8 cellular contexts compared by ENCODE assay signal in the genomic region with DNA sequence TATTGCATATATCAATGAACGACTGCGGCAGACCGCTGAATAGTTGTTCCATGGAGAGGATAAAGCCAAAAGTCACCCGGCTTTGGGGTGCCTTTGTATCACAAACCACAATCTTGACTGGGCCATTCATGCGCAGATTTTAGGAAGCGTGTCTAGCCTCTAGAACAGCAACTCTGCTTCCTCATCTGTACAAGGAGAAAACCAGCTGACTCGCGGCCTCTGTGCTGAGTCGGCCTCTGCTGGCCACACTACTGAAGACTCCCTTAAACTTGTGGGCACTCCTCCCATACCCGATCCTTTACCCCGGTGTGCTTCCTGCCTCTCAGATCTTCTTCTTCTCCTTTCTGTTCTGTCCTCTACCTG. TPM values are rescaled to one million over a fixed set of nuclear protein-coding genes. Genes with fewer than 3 reads are reported as not detected.
DNase-seq lines count a peak whose midpoint lies in the region; ATAC-seq, FAIRE-seq and TF ChIP-seq lines count a peak whose summit lies in the region.

No MANE protein-coding gene starts in this region.

- no peaks in the 10 kb centered on the region for H3K9me1 ChIP-seq in K562 (ENCODE audit: control insufficient read depth, insufficient read depth, low read length)

- H3K36me3 ChIP-seq in K562 (ENCODE audit: control insufficient read depth, insufficient read depth, low read length) (no peaks in the 10 kb centered on the region), spleen (no peaks in the 10 kb centered on the region), BE2C (no peaks in the 10 kb centered on the region)

- H3K79me2 ChIP-seq in K562 (ENCODE audit: control insufficient read depth, insufficient read depth, low read length), result no peaks in the 10 kb centered on the region

- H3K4me3 ChIP-seq in K562, result no peak overlapping the region
- peak overlapping the region; percentile 58 to 83 (median 66) for H3K4me3 ChIP-seq in spleen
- H3K4me3 ChIP-seq in BE2C (ENCODE audit: low read depth, low read length), result no peak overlapping the region

- H2AFZ ChIP-seq in K562 (ENCODE audit: low read depth, low read length), result peak overlapping the region; percentile 60

- no peak for TF ChIP-seq EP300 in K562 (IDR thresholded peaks at IDR 0.05; ENCODE audit: low read length)

- POLR2A ChIA-PET in K562 (lab: Yijun Ruan, JAX), result no interaction called here

- in situ Hi-C loops in K562 (cut with MboI), result no loop called here

- FAIRE-seq in K562 (lab: Jason Lieb, UNC), result no peak

- DNase-seq in RPMI7951 (ENCODE audit: low read depth) (peak; percentile 63), K562 (ENCODE audit: extremely low read depth in 1 of 4, low spot score in 3 of 4) (peak in 3 of 4 experiments; percentile 49 to 63 (median 54)), inferior parietal cortex (ENCODE audit: extremely low spot score) (peak; percentile 58), spleen (peak; percentile 89), BE2C (no peak), cerebellar nuclear complex (lab: John Stamatoyannopoulos, UW) (no peak)

- peak; percentile 73 to 74 for TF ChIP-seq RAD21 in K562 (CRISPR knock-in tag; conservative IDR thresholded peaks at IDR 0.05 in 1 of 2, IDR thresholded peaks at IDR 0.05 in 1 of 2)

- H4K20me1 ChIP-seq in K562 (replicated peaks; ENCODE audit: control insufficient read depth, insufficient read depth, low read length), result no peaks in the 10 kb centered on the region

- 11% methylated on average over 11 of the region's 11 CpGs for WGBS in K562 (ENCODE audit: insufficient coverage, low coverage, missing lambda C conversion rate)
- WGBS in spleen, 5 donors, result 9 to 23% (median 14%) methylated on average over 11 of the region's 11 CpGs

- H3K4me1 ChIP-seq in K562 (replicated peaks in 1 of 2; ENCODE audit: control insufficient read depth in 2 of 2, insufficient read depth in 2 of 2, low read length in 2 of 2) (peaks cover 4 to 9% of the 10 kb centered on the region in 2 experiments; a peak in 4 of 5 replicates), spleen (peaks cover 3 to 26% (median 21%) of the 10 kb centered on the region in 6 donors), BE2C (no peaks in the 10 kb centered on the region)

- H3K9me3 ChIP-seq in K562 (replicated peaks; ENCODE audit: control insufficient read depth, insufficient read depth, low read depth, low read length) (no peaks in the 10 kb centered on the region), spleen (no peaks in the 10 kb centered on the region), BE2C (no peaks in the 10 kb centered on the region)

- TF ChIP-seq POLR2A in K562 (conservative IDR thresholded peaks at IDR 0.05), result no peak
- no peak for TF ChIP-seq POLR2A in spleen (IDR thresholded peaks at IDR 0.05)

- CTCF ChIA-PET in K562 (lab: Yijun Ruan, JAX; ENCODE audit: low intra/inter-chr PET ratio), result interaction anchor here (0.7 to 1.1 kb wide), 2 partner anchors 35 to 439 kb away, joined by 3 read pairs; no protein-coding TSS in a partner anchor

- ATAC-seq in GM18508 (IDR thresholded peaks at IDR 0.05; ENCODE audit: insufficient read depth, unreplicated experiment) (peak; percentile 47), HG02798 (IDR thresholded peaks at IDR 0.05; ENCODE audit: poor library complexity, unreplicated experiment) (peak; percentile 41), K562 (peak; percentile 92)

- H3K27me3 ChIP-seq in K562 (ENCODE audit: control insufficient read depth in 2 of 2, insufficient read depth in 2 of 2, low read length in 2 of 2), result peaks cover 15 to 44% of the 10 kb centered on the region in 2 experiments; a peak in 4 of 5 replicates
- H3K27me3 ChIP-seq in spleen (replicated peaks in 1 of 7), result no peaks in the 10 kb centered on the region
- H3K27me3 ChIP-seq in BE2C, result no peaks in the 10 kb centered on the region

- peak overlapping the region; percentile 12; the same call in 1 of the 2 replicates for H3K4me2 ChIP-seq in K562 (ENCODE audit: insufficient read depth, low read length)

- H3K27ac ChIP-seq in K562 (ENCODE audit: extremely low read depth, low read depth, low read length) (no peak overlapping the region), spleen (peak overlapping the region in 6 of 8 donors; percentile 41 to 86 (median 69))

- intact Hi-C loops in K562 (cut with micrococcal nuclease) (loop anchor here (1.0 kb wide), 2 partner anchors 36 to 66 kb away; no protein-coding TSS in a partner anchor), spleen (cut with DNase I; ENCODE audit: low total_unique reads) (no loop called here)

- no peak overlapping the region for H3K9ac ChIP-seq in K562 (ENCODE audit: insufficient read depth in 1 of 2, low read depth in 2 of 2, low read length in 2 of 2)

- no TSS peak for BruUV-seq in K562 (replicated peaks; lab: Mats Ljungman, UMichigan)

- TF ChIP-seq CTCF in K562 (IDR thresholded peaks at IDR 0.05 in 2 of 3, conservative IDR thresholded peaks at IDR 0.05 in 1 of 3; ENCODE audit: insufficient read depth in 2 of 3, low read depth in 1 of 3, low read length in 3 of 3), result peak; percentile 57 to 73 (median 60)
- TF ChIP-seq CTCF in spleen (IDR thresholded peaks at IDR 0.05 in 8 of 11, conservative IDR thresholded peaks at IDR 0.05 in 3 of 11), result peak in 6 of 11 experiments; percentile 4 to 40 (median 28)
- no peak for TF ChIP-seq CTCF in BE2C (IDR thresholded peaks at IDR 0.05; ENCODE audit: low read depth, low read length)

RNA-seq across cellular contexts. Expression of a gene that starts 0.9 kb away (rescaled TPM):
- not detected in 2 replicates for total RNA-seq in RPMI7951 (2014; rRNA removed; shearing (Covaris generic))
- 0.12 TPM in 1 of 2 replicates, not detected in the other for total RNA-seq in K562 (2011; cell fraction: chromatin; rRNA removed; ENCODE audit: low replicate concordance)
- not detected in 2 replicates for total RNA-seq in K562 (2011; cell fraction: nucleolus; rRNA removed)
- not detected in 2 replicates for total RNA-seq in K562 (2011; cell fraction: nucleoplasm; rRNA removed)
- total RNA-seq in K562 (2014; rRNA removed) (not detected in 2 replicates), K562 (2014; rRNA removed; fragmentation: Illumina TruSeq; extraction: Trizol) (not detected in 2 replicates), K562 (2015; rRNA removed; fragmentation: Illumina TruSeq; extraction: Trizol) (not detected in 2 replicates), K562 (2021) (0.02 TPM in 1 of 2 replicates, not detected in the other), spleen (1 to 10 TPM in 5 of 7 donors, under 1 TPM in 2; 0.52 to 2.3 (median 1.5) TPM)
- polyA plus RNA-seq in K562 (2011; rRNA removed) (not detected in 2 replicates), K562 (2014; fragmentation: Illumina TruSeq; extraction: Trizol) (not detected in 2 replicates), K562 (2014; fragmentation: Nextera tagmentation; extraction: Ambion mirVana) (under 1 TPM; 0.07 to 0.08 TPM), K562 (2014; rRNA removed) (not detected in 2 replicates), spleen (under 1 TPM; 0.36 to 0.57 (median 0.42) TPM)
- 0.01 TPM in 1 of 2 replicates, not detected in the other for polyA plus RNA-seq in K562 (2011; cell fraction: cytosol; rRNA removed)
- polyA plus RNA-seq in K562 (2011; cell fraction: nucleus; rRNA removed), result 0.06 and 0.18 TPM in 2 replicates
- polyA plus RNA-seq in K562 (2012), result 0.10 and 0.18 TPM in 2 replicates
- not detected in 2 replicates for polyA minus RNA-seq in K562 (2011; rRNA and poly(A)+ RNA removed)
- not detected in 2 replicates for polyA minus RNA-seq in K562 (2011; cell fraction: cytosol; rRNA and poly(A)+ RNA removed)
- not detected in 2 replicates for polyA minus RNA-seq in K562 (2011; cell fraction: nucleus; rRNA and poly(A)+ RNA removed)
- polyA plus RNA-seq in BE2C (2012; ENCODE audit: insufficient read depth, insufficient read length, low read depth), result not detected

RNA-seq across cellular contexts. Expression of a gene that starts 10.4 kb away (rescaled TPM):
- total RNA-seq in RPMI7951 (2014; rRNA removed; shearing (Covaris generic)), result 3.5 and 4.1 TPM in 2 replicates
- total RNA-seq in K562 (2011; cell fraction: chromatin; rRNA removed; ENCODE audit: low replicate concordance), result 283 and 655 TPM in 2 replicates
- 463 and 540 TPM in 2 replicates for total RNA-seq in K562 (2011; cell fraction: nucleolus; rRNA removed)
- total RNA-seq in K562 (2011; cell fraction: nucleoplasm; rRNA removed), result 244 and 351 TPM in 2 replicates
- total RNA-seq in K562 (2014; rRNA removed) (152 and 190 TPM in 2 replicates), K562 (2014; rRNA removed; fragmentation: Illumina TruSeq; extraction: Trizol) (60.7 and 88.3 TPM in 2 replicates), K562 (2015; rRNA removed; fragmentation: Illumina TruSeq; extraction: Trizol) (47.5 and 50.1 TPM in 2 replicates), K562 (2021) (149 and 161 TPM in 2 replicates), spleen (10 to 100 TPM; 16.3 to 24.0 (median 20.8) TPM)
- polyA plus RNA-seq in K562 (2011; rRNA removed) (209 and 284 TPM in 2 replicates), K562 (2014; fragmentation: Illumina TruSeq; extraction: Trizol) (135 and 145 TPM in 2 replicates), K562 (2014; fragmentation: Nextera tagmentation; extraction: Ambion mirVana) (10 to 100 TPM in 1 of 2 experiments, 1 to 10 TPM in 1; 5.4 to 11.0 TPM), K562 (2014; rRNA removed) (116 and 140 TPM in 2 replicates), spleen (10 to 100 TPM; 11.8 to 13.3 (median 12.7) TPM)
- polyA plus RNA-seq in K562 (2011; cell fraction: cytosol; rRNA removed), result 214 and 249 TPM in 2 replicates
- 1,089 and 1,150 TPM in 2 replicates for polyA plus RNA-seq in K562 (2011; cell fraction: nucleus; rRNA removed)
- 67.9 and 83.7 TPM in 2 replicates for polyA plus RNA-seq in K562 (2012)
- 191 and 192 TPM in 2 replicates for polyA minus RNA-seq in K562 (2011; rRNA and poly(A)+ RNA removed)
- 144 and 183 TPM in 2 replicates for polyA minus RNA-seq in K562 (2011; cell fraction: cytosol; rRNA and poly(A)+ RNA removed)
- polyA minus RNA-seq in K562 (2011; cell fraction: nucleus; rRNA and poly(A)+ RNA removed), result 158 and 240 TPM in 2 replicates
- 0.85 TPM for polyA plus RNA-seq in BE2C (2012; ENCODE audit: insufficient read depth, insufficient read length, low read depth)

RNA-seq across cellular contexts. Expression of a gene that starts 49.3 kb away (rescaled TPM):
- 3.3 and 3.5 TPM in 2 replicates for total RNA-seq in RPMI7951 (2014; rRNA removed; shearing (Covaris generic))
- total RNA-seq in K562 (2011; cell fraction: chromatin; rRNA removed; ENCODE audit: low replicate concordance), result 21.1 and 67.2 TPM in 2 replicates
- 38.7 and 48.8 TPM in 2 replicates for total RNA-seq in K562 (2011; cell fraction: nucleolus; rRNA removed)
- total RNA-seq in K562 (2011; cell fraction: nucleoplasm; rRNA removed), result 25.6 and 29.8 TPM in 2 replicates
- 12.6 and 17.4 TPM in 2 replicates for total RNA-seq in K562 (2014; rRNA removed)
- total RNA-seq in K562 (2014; rRNA removed; fragmentation: Illumina TruSeq; extraction: Trizol), result 3.3 and 4.3 TPM in 2 replicates
- 8.8 and 9.2 TPM in 2 replicates for total RNA-seq in K562 (2015; rRNA removed; fragmentation: Illumina TruSeq; extraction: Trizol)
- 12.4 and 13.4 TPM in 2 replicates for total RNA-seq in K562 (2021)
- polyA plus RNA-seq in K562 (2011; rRNA removed), result 7.7 and 10.6 TPM in 2 replicates
- 9.8 and 17.0 TPM in 2 replicates for polyA plus RNA-seq in K562 (2011; cell fraction: cytosol; rRNA removed)
- polyA plus RNA-seq in K562 (2011; cell fraction: nucleus; rRNA removed), result 51.3 and 85.1 TPM in 2 replicates
- 10.0 and 15.4 TPM in 2 replicates for polyA plus RNA-seq in K562 (2012)
- polyA plus RNA-seq in K562 (2014; fragmentation: Illumina TruSeq; extraction: Trizol), result 8.7 and 9.8 TPM in 2 replicates
- polyA plus RNA-seq in K562 (2014; fragmentation: Nextera tagmentation; extraction: Ambion mirVana), result under 1 TPM; 0.11 to 0.49 TPM
- polyA plus RNA-seq in K562 (2014; rRNA removed), result 16.0 and 18.1 TPM in 2 replicates
- polyA minus RNA-seq in K562 (2011; rRNA and poly(A)+ RNA removed), result 10.8 and 11.9 TPM in 2 replicates
- 2.6 and 4.9 TPM in 2 replicates for polyA minus RNA-seq in K562 (2011; cell fraction: cytosol; rRNA and poly(A)+ RNA removed)
- 32.0 and 33.5 TPM in 2 replicates for polyA minus RNA-seq in K562 (2011; cell fraction: nucleus; rRNA and poly(A)+ RNA removed)
- 10 to 100 TPM; 14.4 to 23.4 (median 16.1) TPM for total RNA-seq in spleen
- polyA plus RNA-seq in spleen, result 10 to 100 TPM; 19.2 to 21.5 (median 20.1) TPM
- polyA plus RNA-seq in BE2C (2012; ENCODE audit: insufficient read depth, insufficient read length, low read depth), result 12.7 TPM

Comparison
In these comparisons a context has a peak if more than half of its experiments do, and no peak if none do; other contexts are left out.
1. ATAC-seq: peak in every context shown above with its lines; median percentile 92 in K562; 47 in GM18508; 41 in HG02798.
2. DNase-seq: peak in RPMI7951 (single experiment), K562 (3 of 4), inferior parietal cortex (single experiment) and spleen (single experiment); none in BE2C (single experiment) and cerebellar nuclear complex (0 of 2).
3. H3K4me3 ChIP-seq: peak in spleen (8 of 8); none in K562 (single experiment) and BE2C (single experiment).